In the genomic region with DNA sequence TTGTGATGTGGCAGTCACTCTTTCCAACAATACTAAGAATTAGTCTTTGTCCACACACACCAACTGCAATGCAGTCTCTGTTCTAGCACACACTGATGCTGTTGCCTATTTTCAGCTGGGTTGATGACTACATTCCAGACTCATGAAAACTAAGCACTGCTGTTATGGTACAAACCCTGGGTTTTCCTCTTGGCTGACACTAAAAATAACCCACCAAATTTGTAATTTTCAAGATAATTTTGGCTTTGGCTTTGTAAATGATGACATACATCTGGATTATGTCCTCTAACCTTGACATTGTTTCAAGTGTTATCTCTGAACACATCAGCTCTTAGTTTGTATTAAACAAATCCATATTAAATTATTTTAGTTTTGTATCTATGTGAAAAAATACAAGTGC, we compare ENCODE assay signal across 17 cellular contexts.
DNase-seq lines count a peak whose midpoint lies in the region; TF ChIP-seq lines count a peak whose summit lies in the region.
"Had no signal": no experiment of that assay in that cellular context is flagged by ENCODE, and none has a peak within 500 bp of the region (broad histone marks: within the 10 kb centered on the region; RNA-seq: fewer than 3 reads in every experiment).

No MANE protein-coding gene starts in this region.

- peak; percentile 6 for DNase-seq in HFFc6
- DNase-seq in astrocyte of the spinal cord (ENCODE audit: low read depth, low spot score) = peak; percentile 12
- peak in 31 of 42 donors; percentile 4 to 83 (median 57) for DNase-seq in head of caudate nucleus
- peak; percentile 94 for DNase-seq in superior temporal gyrus (ENCODE audit: extremely low spot score)
- DNase-seq in occipital lobe (lab: John Stamatoyannopoulos, UW) = no peak
- no peak for DNase-seq in NCI-H1105 treated with DMSO at 0.1 percent for 48 hours (lab: John Stamatoyannopoulos, UW)
- DNase-seq in iPS-NIHi11 (ENCODE audit: low spot score) = no peak
- DNase-seq: activated CD4-positive, alpha-beta T cell treated with anti-CD3 and anti-CD28 coated beads for 48 hours; activated T-cell treated with anti-CD3 and anti-CD28 coated beads, Interleukin-2, amount 50 U/mL, for 24 hours; CD4-positive, alpha-beta memory T cell; immature natural killer cell; NCI-H2171; NK-92 treated with Interleukin-12 subunit alpha and Interleukin-12 subunit beta, amount 100 ng/mL, for 24 hours; SHP77; T1000; testis had no signal

- no peaks in the 10 kb centered on the region for H3K27me3 Mint-ChIP-seq in HFFc6 (ENCODE audit: insufficient read depth)
- H3K27me3 Mint-ChIP-seq: activated T-cell treated with anti-CD3 and anti-CD28 coated beads, Interleukin-2, amount 50 U/mL, for 24 hours; CD4-positive, alpha-beta memory T cell; dendritic cell treated with granulocyte-macrophage colony-stimulating factor and Interleukin-4, amounts not matched to agents 40 ng/mL and 50 ng/mL, for 4 days had no signal

- intact Hi-C loops in head of caudate nucleus (cut with DNase I) = no loop called here

- in situ Hi-C loops in astrocyte of the spinal cord (cut with HindIII; ENCODE audit: low sequenced_read_pairs) = no loop called here

- peaks cover 18% of the 10 kb centered on the region for H3K4me1 Mint-ChIP-seq in HFFc6 (ENCODE audit: low read depth)

- no peak overlapping the region for H3K27ac Mint-ChIP-seq in HFFc6
- H3K27ac Mint-ChIP-seq: activated T-cell treated with anti-CD3 and anti-CD28 coated beads, Interleukin-2, amount 50 U/mL, for 24 hours; CD4-positive, alpha-beta memory T cell; dendritic cell treated with granulocyte-macrophage colony-stimulating factor and Interleukin-4, amounts not matched to agents 40 ng/mL and 50 ng/mL, for 4 days; immature natural killer cell had no signal

- no peaks in the 10 kb centered on the region for H3K9me3 Mint-ChIP-seq in HFFc6
- H3K9me3 Mint-ChIP-seq: activated T-cell treated with anti-CD3 and anti-CD28 coated beads, Interleukin-2, amount 50 U/mL, for 24 hours; CD4-positive, alpha-beta memory T cell; dendritic cell treated with granulocyte-macrophage colony-stimulating factor and Interleukin-4, amounts not matched to agents 40 ng/mL and 50 ng/mL, for 4 days; immature natural killer cell had no signal

- TF ChIP-seq CTCF in HFFc6 (IDR thresholded peaks at IDR 0.05) (no peak), astrocyte of the spinal cord (IDR thresholded peaks at IDR 0.05; ENCODE audit: low read depth, low read length) (no peak)

- H3K4me3 Mint-ChIP-seq in HFFc6 = no peak overlapping the region
- H3K4me3 Mint-ChIP-seq: activated T-cell treated with anti-CD3 and anti-CD28 coated beads, Interleukin-2, amount 50 U/mL, for 24 hours; CD4-positive, alpha-beta memory T cell; dendritic cell treated with granulocyte-macrophage colony-stimulating factor and Interleukin-4, amounts not matched to agents 40 ng/mL and 50 ng/mL, for 4 days; immature natural killer cell had no signal

- H3K36me3 Mint-ChIP-seq in HFFc6 (ENCODE audit: low read depth) = no peaks in the 10 kb centered on the region
- H3K36me3 Mint-ChIP-seq: CD4-positive, alpha-beta memory T cell had no signal

- H3K4me3 ChIP-seq in astrocyte of the spinal cord (ENCODE audit: low read depth, low read length) = no peak overlapping the region
- H3K4me3 ChIP-seq: testis had no signal

Comparison
In these comparisons a context has a peak if more than half of its experiments do, and no peak if none do; other contexts are left out.
1. DNase-seq: peak in HFFc6 (single experiment), astrocyte of the spinal cord (single experiment), head of caudate nucleus (31 of 42) and superior temporal gyrus (single experiment); none in occipital lobe (single experiment), NCI-H1105 treated with DMSO at 0.1 percent for 48 hours (single experiment) and iPS-NIHi11 (single experiment).